In the genomic region with DNA sequence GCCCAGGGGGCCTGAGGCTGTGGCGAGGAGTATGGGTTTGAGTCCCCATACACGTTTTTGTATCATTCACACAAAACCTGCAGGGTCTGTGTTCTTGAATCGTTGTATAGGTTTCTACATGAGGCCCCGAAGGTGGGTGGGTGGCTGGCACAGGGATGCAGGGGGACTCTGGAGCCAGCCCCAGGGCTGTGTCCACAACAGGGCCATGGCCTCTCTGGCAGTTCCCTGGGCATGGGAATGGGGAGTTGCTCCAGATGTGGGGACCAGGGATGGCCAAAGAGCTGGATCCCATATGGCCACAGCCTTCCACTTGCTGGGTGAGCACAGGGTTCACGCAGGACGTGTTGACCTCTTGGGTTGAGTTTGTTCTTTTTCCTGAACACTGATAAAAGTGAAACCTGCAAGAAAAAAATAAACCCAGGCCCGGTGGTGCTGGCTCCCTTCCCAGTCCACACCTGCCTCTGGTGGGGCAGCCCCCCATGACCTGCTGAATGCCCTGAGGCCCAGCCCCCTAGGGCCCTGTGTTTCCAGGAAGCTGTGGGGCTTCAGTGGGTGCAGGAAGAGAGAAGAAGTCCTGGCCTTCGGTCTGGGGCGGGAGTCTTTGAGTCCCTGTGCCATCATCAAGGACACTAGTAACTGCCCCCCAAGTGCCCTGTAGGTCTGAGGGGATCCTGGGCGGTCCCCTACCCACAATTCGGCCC, we compare ENCODE assay signal across 29 cellular contexts. TPM values are rescaled to one million over a fixed set of nuclear protein-coding genes. Genes with fewer than 3 reads are reported as not detected.
DNase-seq lines count a peak whose midpoint lies in the region; ATAC-seq and TF ChIP-seq lines count a peak whose summit lies in the region.
"Had no signal": no experiment of that assay in that cellular context is flagged by ENCODE, and none has a peak within 500 bp of the region (broad histone marks: within the 10 kb centered on the region; RNA-seq: fewer than 3 reads in every experiment).

No MANE protein-coding gene starts in this region.

- no peak overlapping the region for H4K8ac ChIP-seq in neuronal stem cell (ENCODE audit: low read depth, low read length)

- peak overlapping the region; percentile 48 for H3K18ac ChIP-seq in neuronal stem cell (ENCODE audit: low read length)

- no peak overlapping the region for H3K23ac ChIP-seq in neuronal stem cell (ENCODE audit: low read depth, low read length, poor library complexity)

- no peak for DNase-seq in activated naive CD4-positive, alpha-beta T cell treated with anti-CD3 and anti-CD28 coated beads, Interleukin-2, amount 50 U/mL, for 72 hours (ENCODE audit: low spot score in 2 of 2)
- no peak for DNase-seq in activated naive CD4-positive, alpha-beta T cell treated with anti-CD3 and anti-CD28 coated beads, Interleukin-2, amount 10 ng/mL, durations not matched to agents 7 days and 5 days
- DNase-seq in left lobe of liver (ENCODE audit: low spot score) (no peak), neuronal stem cell (ENCODE audit: low spot score) (no peak), upper lobe of right lung (no peak), head of caudate nucleus (no peak), sigmoid colon (no peak)
- DNase-seq: 8988T; activated CD4-positive, alpha-beta T cell treated with anti-CD3 and anti-CD28 coated beads for 4 hours; activated CD8-positive, alpha-beta T cell treated with anti-CD3 and anti-CD28 coated beads, Interleukin-2, amount 10 ng/mL, durations not matched to agents 7 days and 5 days; amygdala; Calu3; DMS79; gastrocnemius medialis; hypothalamus; left cardiac atrium; MM.1S; NCI-H1105 treated with DMSO at 0.1 percent for 48 hours; NCI-H1930; NCI-H526 treated with DMSO at 0.1 percent for 48 hours; SHP77; stimulated activated CD4-positive, alpha-beta T cell treated with anti-CD3 and anti-CD28 coated beads, Interleukin-4, amount 100 ng/mL, for 24 hours; SW 1271; WERI-Rb-1 had no signal

- H3K4me3 Mint-ChIP-seq in activated naive CD4-positive, alpha-beta T cell treated with anti-CD3 and anti-CD28 coated beads, Interleukin-2, amount 10 ng/mL, durations not matched to agents 7 days and 5 days = no peak overlapping the region
- H3K4me3 Mint-ChIP-seq: activated CD8-positive, alpha-beta T cell treated with anti-CD3 and anti-CD28 coated beads, Interleukin-2, amount 10 ng/mL, durations not matched to agents 7 days and 5 days; activated naive CD4-positive, alpha-beta T cell treated with anti-CD3 and anti-CD28 coated beads, Interleukin-2, amount 50 U/mL, for 24 hours; activated T-helper 17 cell treated with anti-CD3 and anti-CD28 coated beads, Interleukin-2, amount 50 U/mL, for 72 hours; memory B cell had no signal

- H2BK5ac ChIP-seq in neuronal stem cell (ENCODE audit: low read length) = peak overlapping the region; percentile 91

- no peaks in the 10 kb centered on the region for H3K27me3 ChIP-seq in neuronal stem cell (ENCODE audit: control insufficient read depth in 3 of 3, insufficient read depth in 3 of 3, low read depth in 1 of 3, low read length in 3 of 3)
- no peaks in the 10 kb centered on the region for H3K27me3 ChIP-seq in upper lobe of right lung
- peaks cover 0 to 22% (median 0%) of the 10 kb centered on the region in 3 donors for H3K27me3 ChIP-seq in sigmoid colon

- TF ChIP-seq POLR2A in sigmoid colon (IDR thresholded peaks at IDR 0.05) = no peak

- H3K9ac ChIP-seq in neuronal stem cell (ENCODE audit: low read depth, low read length, poor library complexity) = no peak overlapping the region

- no CpG with 5 or more reads among the region's 11 CpGs for WGBS in neuronal stem cell (ENCODE audit: extremely low coverage in 2 of 2, insufficient read length in 2 of 2, insufficient replicate concordance in 1 of 2), 2 donors
- 69 to 72% methylated on average over 11 of the region's 11 CpGs for WGBS in sigmoid colon, 2 donors

- peak overlapping the region; percentile 25 to 36 for H3K27ac Mint-ChIP-seq in activated naive CD4-positive, alpha-beta T cell treated with anti-CD3 and anti-CD28 coated beads, Interleukin-2, amount 50 U/mL, for 72 hours
- H3K27ac Mint-ChIP-seq in activated naive CD4-positive, alpha-beta T cell treated with anti-CD3 and anti-CD28 coated beads, Interleukin-2, amount 10 ng/mL, durations not matched to agents 7 days and 5 days = no peak overlapping the region
- H3K27ac Mint-ChIP-seq: activated CD8-positive, alpha-beta T cell treated with anti-CD3 and anti-CD28 coated beads, Interleukin-2, amount 10 ng/mL, durations not matched to agents 7 days and 5 days; activated naive CD4-positive, alpha-beta T cell treated with anti-CD3 and anti-CD28 coated beads, Interleukin-2, amount 50 U/mL, for 24 hours; activated T-helper 17 cell treated with anti-CD3 and anti-CD28 coated beads, Interleukin-2, amount 50 U/mL, for 72 hours; memory B cell had no signal

- H3K27ac ChIP-seq in neuronal stem cell (replicated peaks; ENCODE audit: low read length) (no peak overlapping the region), upper lobe of right lung (peak overlapping the region; percentile 63), sigmoid colon (no peak overlapping the region)
- H3K27ac ChIP-seq: gastrocnemius medialis, HL-60, WERI-Rb-1 had no signal

- no peak overlapping the region for H3K4me2 ChIP-seq in neuronal stem cell (ENCODE audit: insufficient read depth, low read length, poor library complexity, severe bottlenecking)

- no peaks in the 10 kb centered on the region for H3K36me3 Mint-ChIP-seq in activated naive CD4-positive, alpha-beta T cell treated with anti-CD3 and anti-CD28 coated beads, Interleukin-2, amount 50 U/mL, for 72 hours
- no peaks in the 10 kb centered on the region for H3K36me3 Mint-ChIP-seq in activated naive CD4-positive, alpha-beta T cell treated with anti-CD3 and anti-CD28 coated beads, Interleukin-2, amount 10 ng/mL, durations not matched to agents 7 days and 5 days
- H3K36me3 Mint-ChIP-seq: activated naive CD4-positive, alpha-beta T cell treated with anti-CD3 and anti-CD28 coated beads, Interleukin-2, amount 50 U/mL, for 24 hours; memory B cell had no signal

- H2AFZ ChIP-seq in neuronal stem cell (ENCODE audit: low read length) = no peak overlapping the region

- H3K4ac ChIP-seq in neuronal stem cell (ENCODE audit: low read length) = no peak overlapping the region

- intact Hi-C loops in upper lobe of right lung (cut with DNase I) (no loop called here), head of caudate nucleus (cut with DNase I) (no loop called here), sigmoid colon (cut with DNase I) (no loop called here)

- H3K4me1 Mint-ChIP-seq in activated naive CD4-positive, alpha-beta T cell treated with anti-CD3 and anti-CD28 coated beads, Interleukin-2, amount 10 ng/mL, durations not matched to agents 7 days and 5 days = peaks cover 22% of the 10 kb centered on the region
- H3K4me1 Mint-ChIP-seq: activated T-helper 17 cell treated with anti-CD3 and anti-CD28 coated beads, Interleukin-2, amount 50 U/mL, for 72 hours had no signal

- H3K4me1 ChIP-seq in neuronal stem cell (ENCODE audit: control insufficient read depth in 2 of 2, insufficient read depth in 1 of 2, low read depth in 1 of 2, low read length in 2 of 2) (peaks cover 26 to 40% of the 10 kb centered on the region in 2 donors), upper lobe of right lung (peaks cover 2% of the 10 kb centered on the region), sigmoid colon (no peaks in the 10 kb centered on the region)
- H3K4me1 ChIP-seq: gastrocnemius medialis had no signal

- H2AK5ac ChIP-seq in neuronal stem cell (ENCODE audit: low read depth, low read length) = peak overlapping the region; percentile 83

- peaks cover 3% of the 10 kb centered on the region for H3K79me1 ChIP-seq in neuronal stem cell (ENCODE audit: low read depth, low read length)

- H3K9me3 Mint-ChIP-seq in activated naive CD4-positive, alpha-beta T cell treated with anti-CD3 and anti-CD28 coated beads, Interleukin-2, amount 50 U/mL, for 72 hours = no peaks in the 10 kb centered on the region
- no peaks in the 10 kb centered on the region for H3K9me3 Mint-ChIP-seq in activated naive CD4-positive, alpha-beta T cell treated with anti-CD3 and anti-CD28 coated beads, Interleukin-2, amount 10 ng/mL, durations not matched to agents 7 days and 5 days
- H3K9me3 Mint-ChIP-seq: activated naive CD4-positive, alpha-beta T cell treated with anti-CD3 and anti-CD28 coated beads, Interleukin-2, amount 50 U/mL, for 24 hours; activated T-helper 17 cell treated with anti-CD3 and anti-CD28 coated beads, Interleukin-2, amount 50 U/mL, for 72 hours; memory B cell had no signal

- TF ChIP-seq EP300 in sigmoid colon (IDR thresholded peaks at IDR 0.05) = no peak

- no peaks in the 10 kb centered on the region for H3K36me3 ChIP-seq in neuronal stem cell (replicated peaks in 1 of 2; ENCODE audit: control insufficient read depth in 2 of 2, insufficient read depth in 2 of 2, low read length in 2 of 2)
- no peaks in the 10 kb centered on the region for H3K36me3 ChIP-seq in upper lobe of right lung
- H3K36me3 ChIP-seq in sigmoid colon = no peaks in the 10 kb centered on the region
- H3K36me3 ChIP-seq: gastrocnemius medialis, WERI-Rb-1 had no signal

- CTCF ChIA-PET in activated naive CD4-positive, alpha-beta T cell treated with anti-CD3 and anti-CD28 coated beads, Interleukin-2, amount 10 ng/mL, durations not matched to agents 7 days and 5 days (lab: Charles Lee) = interaction anchor here (0.7 kb wide), 1 partner anchor 21 kb away, joined by 3 read pairs; no protein-coding TSS in a partner anchor

- no peak overlapping the region for H3K14ac ChIP-seq in neuronal stem cell (ENCODE audit: low read length)

- no peaks in the 10 kb centered on the region for H3K27me3 Mint-ChIP-seq in activated naive CD4-positive, alpha-beta T cell treated with anti-CD3 and anti-CD28 coated beads, Interleukin-2, amount 10 ng/mL, durations not matched to agents 7 days and 5 days
- H3K27me3 Mint-ChIP-seq: activated naive CD4-positive, alpha-beta T cell treated with anti-CD3 and anti-CD28 coated beads, Interleukin-2, amount 50 U/mL, for 24 hours; activated T-helper 17 cell treated with anti-CD3 and anti-CD28 coated beads, Interleukin-2, amount 50 U/mL, for 72 hours had no signal

- H2BK120ac ChIP-seq in neuronal stem cell (ENCODE audit: low read depth, low read length) = no peak overlapping the region

- no peak overlapping the region for H4K91ac ChIP-seq in neuronal stem cell (ENCODE audit: low read depth, low read length, poor library complexity)

- TF ChIP-seq CTCF in upper lobe of right lung (IDR thresholded peaks at IDR 0.05) = no peak
- no peak for TF ChIP-seq CTCF in sigmoid colon (IDR thresholded peaks at IDR 0.05)

- H3K9me3 ChIP-seq in neuronal stem cell (replicated peaks in 1 of 2; ENCODE audit: control insufficient read depth in 2 of 2, insufficient read depth in 1 of 2, low read depth in 1 of 2, low read length in 2 of 2) (peaks cover 0 to 2% of the 10 kb centered on the region in 2 donors), upper lobe of right lung (no peaks in the 10 kb centered on the region), sigmoid colon (no peaks in the 10 kb centered on the region)
- H3K9me3 ChIP-seq: gastrocnemius medialis had no signal

- H2BK12ac ChIP-seq in neuronal stem cell (ENCODE audit: low read length) = peak overlapping the region; percentile 14

- H3K4me3 ChIP-seq in neuronal stem cell (ENCODE audit: low read length in 2 of 2) = no peak overlapping the region
- H3K4me3 ChIP-seq in upper lobe of right lung = no peak overlapping the region
- H3K4me3 ChIP-seq in sigmoid colon = no peak overlapping the region
- H3K4me3 ChIP-seq: gastrocnemius medialis had no signal

- no peak for ATAC-seq in activated naive CD4-positive, alpha-beta T cell treated with anti-CD3 and anti-CD28 coated beads, Interleukin-2, amount 50 U/mL, for 72 hours
- ATAC-seq in left lobe of liver (peak; percentile 2), upper lobe of right lung (no peak), HG02588 (IDR thresholded peaks at IDR 0.05; ENCODE audit: unreplicated experiment) (no peak)
- ATAC-seq: activated CD8-positive, alpha-beta T cell treated with anti-CD3 and anti-CD28 coated beads, Interleukin-2, amount 10 ng/mL, durations not matched to agents 7 days and 5 days; activated T-helper 17 cell treated with anti-CD3 and anti-CD28 coated beads, Interleukin-2, amount 50 U/mL, for 72 hours; gastrocnemius medialis had no signal

- peak overlapping the region; percentile 62 for H2BK15ac ChIP-seq in neuronal stem cell (ENCODE audit: low read length)

RNA-seq across cellular contexts. Expression of gene MYRF, which starts 16.1 kb away (rescaled TPM):
- total RNA-seq in activated naive CD4-positive, alpha-beta T cell treated with anti-CD3 and anti-CD28 coated beads, Interleukin-2, amount 50 U/mL, for 72 hours = 1 to 10 TPM in 1 of 2 donors, under 1 TPM in 1; 0.93 to 1.6 TPM
- total RNA-seq in left lobe of liver = 15.9 TPM
- polyA plus RNA-seq in neuronal stem cell (2013, experiment 1 of 2) = 5.7 TPM
- 6.0 TPM for polyA plus RNA-seq in neuronal stem cell (2013, experiment 2 of 2)
- total RNA-seq in upper lobe of right lung = 62.6 TPM
- under 1 TPM; under 0.01 to 0.83 (median 0.60) TPM for total RNA-seq in sigmoid colon
- polyA plus RNA-seq in sigmoid colon = 1 to 10 TPM in 2 of 3 donors, under 1 TPM in 1; 0.46 to 6.4 (median 1.8) TPM

RNA-seq across cellular contexts. Expression of gene TMEM258, which starts 23.9 kb away (rescaled TPM):
- total RNA-seq in activated naive CD4-positive, alpha-beta T cell treated with anti-CD3 and anti-CD28 coated beads, Interleukin-2, amount 50 U/mL, for 72 hours = 100 to 1,000 TPM; 145 to 153 TPM
- total RNA-seq in left lobe of liver (58.5 TPM), upper lobe of right lung (94.0 TPM), sigmoid colon (10 to 100 TPM; 39.9 to 64.7 (median 57.4) TPM)
- 258 TPM for polyA plus RNA-seq in neuronal stem cell (2013, experiment 1 of 2)
- 242 TPM for polyA plus RNA-seq in neuronal stem cell (2013, experiment 2 of 2)
- polyA plus RNA-seq in sigmoid colon = 100 to 1,000 TPM; 139 to 224 (median 148) TPM

RNA-seq across cellular contexts. Expression of gene FEN1, which starts 24.2 kb away (rescaled TPM):
- total RNA-seq in activated naive CD4-positive, alpha-beta T cell treated with anti-CD3 and anti-CD28 coated beads, Interleukin-2, amount 50 U/mL, for 72 hours = 100 to 1,000 TPM in 1 of 2 donors, 10 to 100 TPM in 1; 80.5 to 104 TPM
- total RNA-seq in left lobe of liver = 5.1 TPM
- 30.6 TPM for polyA plus RNA-seq in neuronal stem cell (2013, experiment 1 of 2)
- 31.0 TPM for polyA plus RNA-seq in neuronal stem cell (2013, experiment 2 of 2)
- total RNA-seq in upper lobe of right lung = 4.9 TPM
- 1 to 10 TPM; 5.3 to 8.0 (median 7.0) TPM for total RNA-seq in sigmoid colon
- 10 to 100 TPM in 2 of 3 donors, 1 to 10 TPM in 1; 4.2 to 39.1 (median 11.3) TPM for polyA plus RNA-seq in sigmoid colon

RNA-seq across cellular contexts. Expression of gene FADS1, which starts 48.3 kb away (rescaled TPM):
- 10 to 100 TPM; 16.1 to 28.9 TPM for total RNA-seq in activated naive CD4-positive, alpha-beta T cell treated with anti-CD3 and anti-CD28 coated beads, Interleukin-2, amount 50 U/mL, for 72 hours
- total RNA-seq in left lobe of liver = 34.6 TPM
- 171 TPM for polyA plus RNA-seq in neuronal stem cell (2013, experiment 1 of 2)
- polyA plus RNA-seq in neuronal stem cell (2013, experiment 2 of 2) = 174 TPM
- total RNA-seq in upper lobe of right lung = 68.0 TPM
- total RNA-seq in sigmoid colon = 10 to 100 TPM; 11.8 to 17.7 (median 16.6) TPM
- 10 to 100 TPM in 1 of 3 donors, 1 to 10 TPM in 2; 1.2 to 12.6 (median 2.1) TPM for polyA plus RNA-seq in sigmoid colon

RNA-seq across cellular contexts. Expression of gene FADS2, which starts 59.6 kb away (rescaled TPM):
- 10 to 100 TPM; 42.6 to 55.1 TPM for total RNA-seq in activated naive CD4-positive, alpha-beta T cell treated with anti-CD3 and anti-CD28 coated beads, Interleukin-2, amount 50 U/mL, for 72 hours
- total RNA-seq in left lobe of liver (113 TPM), upper lobe of right lung (75.1 TPM), sigmoid colon (10 to 100 TPM in 3 of 4 donors, 1 to 10 TPM in 1; 4.1 to 45.4 (median 25.5) TPM)
- polyA plus RNA-seq in neuronal stem cell (2013, experiment 1 of 2) = 515 TPM
- 508 TPM for polyA plus RNA-seq in neuronal stem cell (2013, experiment 2 of 2)
- 10 to 100 TPM in 1 of 3 donors, 1 to 10 TPM in 2; 3.6 to 50.2 (median 3.7) TPM for polyA plus RNA-seq in sigmoid colon

Comparison
In these comparisons a context has a peak if more than half of its experiments do, and no peak if none do; other contexts are left out.
1. RNA of gene FEN1, which starts 24.2 kb away (total RNA-seq): 80.5 to 104 TPM in activated naive CD4-positive, alpha-beta T cell treated with anti-CD3 and anti-CD28 coated beads, Interleukin-2, amount 50 U/mL, for 72 hours; 5.3 to 8.0 TPM in sigmoid colon, 5.1 TPM in left lobe of liver (single experiment) and 4.9 TPM in upper lobe of right lung (single experiment); every median in the first group is over 4 times any median in the second.